In the genomic region with DNA sequence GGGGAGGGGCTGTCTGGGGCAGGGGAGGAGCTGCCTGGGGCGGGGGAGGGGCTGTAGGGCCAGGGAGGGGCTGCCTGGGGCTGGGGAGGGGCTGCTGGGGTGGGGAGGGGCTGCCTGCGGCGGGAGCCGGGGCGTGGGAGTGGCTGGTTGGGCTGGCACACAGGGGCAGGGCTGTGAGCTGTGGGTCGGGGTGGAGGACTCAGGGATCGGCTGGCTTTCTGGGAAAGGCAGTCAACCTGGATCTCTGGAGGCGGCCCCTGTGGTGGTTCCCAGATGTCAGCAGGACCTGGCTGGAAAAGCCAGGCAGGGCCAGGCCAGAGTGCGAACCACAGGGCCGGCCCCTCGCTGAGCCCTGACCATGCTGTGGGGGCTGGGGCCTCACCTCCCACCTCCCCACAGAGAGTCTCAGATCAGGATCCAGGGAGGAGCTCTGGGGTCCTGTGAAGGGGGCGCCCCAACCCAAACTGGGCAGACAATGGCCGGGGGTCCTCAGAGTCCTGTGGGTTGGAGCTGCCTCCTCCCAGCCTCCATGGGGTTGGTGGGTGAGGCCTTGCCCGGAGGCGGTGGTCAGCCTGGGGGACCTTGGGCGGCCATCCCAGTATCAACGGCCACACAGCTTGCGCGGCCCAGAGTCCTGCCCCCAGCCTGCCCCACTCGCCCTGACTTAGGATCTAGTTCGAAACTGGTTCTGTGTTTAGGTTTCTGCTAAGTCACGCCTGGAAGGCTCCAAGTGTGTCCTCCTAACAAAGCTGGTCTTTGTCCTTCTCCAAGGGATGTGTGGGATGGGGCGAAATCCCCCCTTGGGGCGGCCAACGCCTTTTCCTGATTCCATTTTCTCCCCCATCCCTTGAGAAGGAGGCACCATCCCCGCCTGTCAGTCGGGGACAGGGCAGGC, we compare ENCODE assay signal across 1 cellular context.
TF ChIP-seq lines count a peak whose summit lies in the region.

No MANE protein-coding gene starts in this region.

TF ChIP-seq in HepG2, 621 proteins besides CTCF, POLR2A, EP300 and RAD21 (continued from another document):
- TF ChIP-seq ZXDC (CRISPR knock-in tag; IDR thresholded peaks at IDR 0.05) (no peak), ZNF138 (CRISPR knock-in tag; IDR thresholded peaks at IDR 0.05; ENCODE audit: low read depth) (no peak), ZNF256 (CRISPR knock-in tag; conservative IDR thresholded peaks at IDR 0.05) (no peak), ZBTB44 (CRISPR knock-in tag; IDR thresholded peaks at IDR 0.05) (no peak), SNAI1 (CRISPR knock-in tag; IDR thresholded peaks at IDR 0.05; ENCODE audit: borderline replicate concordance) (no peak), SRF (IDR thresholded peaks at IDR 0.05; ENCODE audit: low read depth, low read length) (no peak), NONO (IDR thresholded peaks at IDR 0.05) (no peak), NONO (CRISPR knock-in tag; conservative IDR thresholded peaks at IDR 0.05) (no peak), HDAC6 (IDR thresholded peaks at IDR 0.05; ENCODE audit: low read depth, low read length) (no peak), HNRNPLL (IDR thresholded peaks at IDR 0.05; ENCODE audit: low read depth, low read length, poor library complexity, severe bottlenecking) (no peak), ARID2 (CRISPR knock-in tag; IDR thresholded peaks at IDR 0.05; ENCODE audit: borderline replicate concordance) (no peak), TBL1XR1 (IDR thresholded peaks at IDR 0.05; ENCODE audit: borderline replicate concordance, low read length, partially characterized antibody) (no peak), CREBL2 (CRISPR knock-in tag; IDR thresholded peaks at IDR 0.05; ENCODE audit: borderline replicate concordance) (no peak), DDIT3 (CRISPR knock-in tag; IDR thresholded peaks at IDR 0.05) (no peak), ZNF557 (CRISPR knock-in tag; IDR thresholded peaks at IDR 0.05) (no peak), ZC3H13 (CRISPR knock-in tag; IDR thresholded peaks at IDR 0.05) (no peak)
- TF ChIP-seq, protein P1, sequence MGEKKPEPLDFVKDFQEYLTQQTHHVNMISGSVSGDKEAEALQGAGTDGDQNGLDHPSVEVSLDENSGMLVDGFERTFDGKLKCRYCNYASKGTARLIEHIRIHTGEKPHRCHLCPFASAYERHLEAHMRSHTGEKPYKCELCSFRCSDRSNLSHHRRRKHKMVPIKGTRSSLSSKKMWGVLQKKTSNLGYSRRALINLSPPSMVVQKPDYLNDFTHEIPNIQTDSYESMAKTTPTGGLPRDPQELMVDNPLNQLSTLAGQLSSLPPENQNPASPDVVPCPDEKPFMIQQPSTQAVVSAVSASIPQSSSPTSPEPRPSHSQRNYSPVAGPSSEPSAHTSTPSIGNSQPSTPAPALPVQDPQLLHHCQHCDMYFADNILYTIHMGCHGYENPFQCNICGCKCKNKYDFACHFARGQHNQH (CRISPR knock-in tag; IDR thresholded peaks at IDR 0.05), result no peak
- TF ChIP-seq, protein P2, sequence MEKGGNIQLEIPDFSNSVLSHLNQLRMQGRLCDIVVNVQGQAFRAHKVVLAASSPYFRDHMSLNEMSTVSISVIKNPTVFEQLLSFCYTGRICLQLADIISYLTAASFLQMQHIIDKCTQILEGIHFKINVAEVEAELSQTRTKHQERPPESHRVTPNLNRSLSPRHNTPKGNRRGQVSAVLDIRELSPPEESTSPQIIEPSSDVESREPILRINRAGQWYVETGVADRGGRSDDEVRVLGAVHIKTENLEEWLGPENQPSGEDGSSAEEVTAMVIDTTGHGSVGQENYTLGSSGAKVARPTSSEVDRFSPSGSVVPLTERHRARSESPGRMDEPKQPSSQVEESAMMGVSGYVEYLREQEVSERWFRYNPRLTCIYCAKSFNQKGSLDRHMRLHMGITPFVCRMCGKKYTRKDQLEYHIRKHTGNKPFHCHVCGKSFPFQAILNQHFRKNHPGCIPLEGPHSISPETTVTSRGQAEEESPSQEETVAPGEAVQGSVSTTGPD (CRISPR knock-in tag; IDR thresholded peaks at IDR 0.05), result no peak
